In genomic region chr22:50209893-50210292, GRCh38 we compare ENCODE assay signal across 1 cellular context.
TF ChIP-seq lines count a peak whose summit lies in the region.

No MANE protein-coding gene starts in this region.

TF ChIP-seq in GM12878, 131 proteins besides CTCF, POLR2A, EP300 and RAD21:
- TF ChIP-seq ATF7 (IDR thresholded peaks at IDR 0.05; ENCODE audit: low read depth) (no peak), POLR2AphosphoS5 (IDR thresholded peaks at IDR 0.05; ENCODE audit: low read length) (no peak), PKNOX1 (IDR thresholded peaks at IDR 0.05) (peak; percentile 56; the same call in 1 of the 2 replicates), RUNX3 (IDR thresholded peaks at IDR 0.05; ENCODE audit: low read length) (peak; percentile 50), YY1 (IDR thresholded peaks at IDR 0.05; ENCODE audit: low read depth, low read length) (peak; percentile 54; the same call in 1 of the 2 replicates), ATF3 (IDR thresholded peaks at IDR 0.05; ENCODE audit: borderline replicate concordance, extremely low read depth, low read depth, low read length) (no peak), RB1 (IDR thresholded peaks at IDR 0.05; ENCODE audit: borderline replicate concordance) (peak; percentile 70; the same call in 1 of the 2 replicates), SMC3 (IDR thresholded peaks at IDR 0.05; ENCODE audit: borderline replicate concordance, low read length) (peak; percentile 92)
